ENCODE assay signal across 2 cellular contexts in genomic region chr3:14605070-14605469, GRCh38.
TF ChIP-seq lines count a peak whose summit lies in the region.

No MANE protein-coding gene starts in this region.

TF ChIP-seq in IMR-90, 13 proteins besides CTCF, POLR2A, EP300 and RAD21 (continued from another document):
- TF ChIP-seq ELK1 (IDR thresholded peaks at IDR 0.05; ENCODE audit: borderline replicate concordance, low read depth, low read length): no peak
- TF ChIP-seq NFE2L2 (IDR thresholded peaks at IDR 0.05; ENCODE audit: low read depth, low read length): no peak

TF ChIP-seq in SK-N-SH treated with all-trans-retinoic acid at 6 μM for 48 hours, 23 proteins besides CTCF, POLR2A, EP300 and RAD21 (continued from another document):
- TF ChIP-seq CREB5 (CRISPR knock-in tag; IDR thresholded peaks at IDR 0.05; ENCODE audit: low read depth): no peak
- TF ChIP-seq TOX (CRISPR knock-in tag; IDR thresholded peaks at IDR 0.05; ENCODE audit: borderline replicate concordance): no peak
- TF ChIP-seq BACH2 (CRISPR knock-in tag; IDR thresholded peaks at IDR 0.05; ENCODE audit: borderline replicate concordance): no peak
